1 cellular context compared by ENCODE assay signal in genomic region chr2:168278424-168278888, GRCh38.
TF ChIP-seq lines count a peak whose summit lies in the region.

No MANE protein-coding gene starts in this region.

TF ChIP-seq in K562, 482 proteins besides CTCF, POLR2A, EP300 and RAD21 (continued from another document):
- no peak for TF ChIP-seq MCM3 (IDR thresholded peaks at IDR 0.05)
- TF ChIP-seq SMARCA4 (IDR thresholded peaks at IDR 0.05): no peak
- peak; percentile 88 for TF ChIP-seq FOSL1 (tag; conservative IDR thresholded peaks at IDR 0.05)
- TF ChIP-seq ZNF280B (CRISPR knock-in tag; IDR thresholded peaks at IDR 0.05): no peak
- TF ChIP-seq KDM1A (IDR thresholded peaks at IDR 0.05): peak in 1 of 2 experiments; percentile 31; a peak in 1 of 4 replicates
- TF ChIP-seq, protein P1, sequence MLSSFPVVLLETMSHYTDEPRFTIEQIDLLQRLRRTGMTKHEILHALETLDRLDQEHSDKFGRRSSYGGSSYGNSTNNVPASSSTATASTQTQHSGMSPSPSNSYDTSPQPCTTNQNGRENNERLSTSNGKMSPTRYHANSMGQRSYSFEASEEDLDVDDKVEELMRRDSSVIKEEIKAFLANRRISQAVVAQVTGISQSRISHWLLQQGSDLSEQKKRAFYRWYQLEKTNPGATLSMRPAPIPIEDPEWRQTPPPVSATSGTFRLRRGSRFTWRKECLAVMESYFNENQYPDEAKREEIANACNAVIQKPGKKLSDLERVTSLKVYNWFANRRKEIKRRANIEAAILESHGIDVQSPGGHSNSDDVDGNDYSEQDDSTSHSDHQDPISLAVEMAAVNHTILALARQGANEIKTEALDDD (IDR thresholded peaks at IDR 0.05): peak; percentile 90
- TF ChIP-seq ZBTB1 (CRISPR knock-in tag; IDR thresholded peaks at IDR 0.05; ENCODE audit: borderline replicate concordance, low read depth): no peak
